Comparison of ENCODE assay signal across 9 cellular contexts in genomic region chr2:28594029-28594368, GRCh38.
DNase-seq lines count a peak whose midpoint lies in the region; ATAC-seq and TF ChIP-seq lines count a peak whose summit lies in the region.
"Had no signal": no experiment of that assay in that cellular context is flagged by ENCODE, and none has a peak within 500 bp of the region (broad histone marks: within the 10 kb centered on the region; RNA-seq: fewer than 3 reads in every experiment).

No MANE protein-coding gene starts in this region.

- no peak overlapping the region for H3K23ac ChIP-seq in neuronal stem cell (ENCODE audit: low read depth, low read length, poor library complexity)

- peak; percentile 7 for ATAC-seq in CD4-positive, alpha-beta T cell (ENCODE audit: poor library complexity)
- ATAC-seq in HG02852 (IDR thresholded peaks at IDR 0.05; ENCODE audit: unreplicated experiment) (no peak), GM19455 (IDR thresholded peaks at IDR 0.05; ENCODE audit: unreplicated experiment) (no peak)

- H3K9ac ChIP-seq in neuronal stem cell (ENCODE audit: low read depth, low read length, poor library complexity): no peak overlapping the region

- H3K9me3 ChIP-seq in CD4-positive, alpha-beta T cell (ENCODE audit: control insufficient read depth, low read length): no peaks in the 10 kb centered on the region
- no peaks in the 10 kb centered on the region for H3K9me3 ChIP-seq in neuronal stem cell (replicated peaks in 1 of 2; ENCODE audit: control insufficient read depth in 2 of 2, insufficient read depth in 1 of 2, low read depth in 1 of 2, low read length in 2 of 2)

- TF ChIP-seq CTCF in CD4-positive, alpha-beta T cell (IDR thresholded peaks at IDR 0.05): no peak
- TF ChIP-seq CTCF in HFFc6 (IDR thresholded peaks at IDR 0.05): no peak
- no peak for TF ChIP-seq CTCF in brain (conservative IDR thresholded peaks at IDR 0.05)

- CTCF ChIA-PET in CD4-positive, alpha-beta T cell (lab: Charles Lee): interaction anchor here (0.5 to 4.3 kb wide), 37 partner anchors 9 to 909 kb away, joined by 3 to 60 read pairs (median 5); partner anchors contain the start of gene PPP1CB

- H3K27me3 ChIP-seq in CD4-positive, alpha-beta T cell (ENCODE audit: control insufficient read depth, insufficient read depth, low read length): no peaks in the 10 kb centered on the region
- H3K27me3 ChIP-seq in neuronal stem cell (ENCODE audit: control insufficient read depth in 3 of 3, insufficient read depth in 3 of 3, low read depth in 1 of 3, low read length in 3 of 3): no peaks in the 10 kb centered on the region

- H3K27ac Mint-ChIP-seq in CD4-positive, alpha-beta T cell: peak overlapping the region; percentile 74
- H3K27ac Mint-ChIP-seq in HFFc6: peak overlapping the region; percentile 66
- H3K27ac Mint-ChIP-seq in brain: peak overlapping the region in 3 of 5 experiments; percentile 65 to 80 (median 73)

- H4K91ac ChIP-seq in neuronal stem cell (ENCODE audit: low read depth, low read length, poor library complexity): no peak overlapping the region

- no peak for DNase-seq in CD4-positive, alpha-beta T cell
- DNase-seq in HFFc6: no peak
- no peak for DNase-seq in neuronal stem cell (ENCODE audit: low spot score)
- DNase-seq in HuH-7 (ENCODE audit: low spot score): no peak
- no peak for DNase-seq in ureter (ENCODE audit: low spot score)

- no peak overlapping the region for H3K4ac ChIP-seq in neuronal stem cell (ENCODE audit: low read length)

- peak overlapping the region; percentile 52 for H3K4me3 Mint-ChIP-seq in CD4-positive, alpha-beta T cell
- H3K4me3 Mint-ChIP-seq in HFFc6: peak overlapping the region; percentile 37
- H3K4me3 Mint-ChIP-seq in brain: peak overlapping the region in 1 of 5 experiments; percentile 23

- no peak overlapping the region for H2BK12ac ChIP-seq in neuronal stem cell (ENCODE audit: low read length)

- no peak overlapping the region for H2BK15ac ChIP-seq in neuronal stem cell (ENCODE audit: low read length)

- no peak overlapping the region for H3K18ac ChIP-seq in neuronal stem cell (ENCODE audit: low read length)

- WGBS in neuronal stem cell (ENCODE audit: extremely low coverage in 2 of 2, insufficient read length in 2 of 2, insufficient replicate concordance in 1 of 2), 2 donors: no CpG with 5 or more reads among the region's 12 CpGs

- no peak overlapping the region for H3K27ac ChIP-seq in CD4-positive, alpha-beta T cell (ENCODE audit: low read depth, low read length)
- H3K27ac ChIP-seq in neuronal stem cell (replicated peaks; ENCODE audit: low read length): no peak overlapping the region

- no peak overlapping the region for H4K8ac ChIP-seq in neuronal stem cell (ENCODE audit: low read depth, low read length)

- no peaks in the 10 kb centered on the region for H3K36me3 ChIP-seq in neuronal stem cell (replicated peaks in 1 of 2; ENCODE audit: control insufficient read depth in 2 of 2, insufficient read depth in 2 of 2, low read length in 2 of 2)

- H3K79me1 ChIP-seq in neuronal stem cell (ENCODE audit: low read depth, low read length): no peaks in the 10 kb centered on the region

- no peak overlapping the region for H2BK120ac ChIP-seq in neuronal stem cell (ENCODE audit: low read depth, low read length)

- H3K27me3 Mint-ChIP-seq in CD4-positive, alpha-beta T cell: no peaks in the 10 kb centered on the region
- H3K27me3 Mint-ChIP-seq in HFFc6 (ENCODE audit: insufficient read depth) (peaks cover 2% of the 10 kb centered on the region), brain (peaks cover 13% of the 10 kb centered on the region)

- no peaks in the 10 kb centered on the region for H3K9me3 Mint-ChIP-seq in CD4-positive, alpha-beta T cell
- peaks cover 4% of the 10 kb centered on the region for H3K9me3 Mint-ChIP-seq in HFFc6
- no peaks in the 10 kb centered on the region for H3K9me3 Mint-ChIP-seq in brain
- H3K9me3 Mint-ChIP-seq: activated naive CD4-positive, alpha-beta T cell treated with anti-CD3 and anti-CD28 coated beads, Interleukin-2, amount 50 U/mL, for 72 hours had no signal

- no peak overlapping the region for H2AK5ac ChIP-seq in neuronal stem cell (ENCODE audit: low read depth, low read length)

- H3K4me3 ChIP-seq in neuronal stem cell (ENCODE audit: low read length in 2 of 2): no peak overlapping the region

- peak overlapping the region; percentile 64 for H2AFZ ChIP-seq in neuronal stem cell (ENCODE audit: low read length)

- intact Hi-C loops in CD4-positive, alpha-beta T cell (cut with DNase I, micrococcal nuclease): loop anchor here (1.0 to 2.0 kb wide), 7 partner anchors 20 to 158 kb away; partner anchors contain the start of gene PPP1CB (in 1 of the 2)

- H3K4me1 ChIP-seq in neuronal stem cell (ENCODE audit: control insufficient read depth in 2 of 2, insufficient read depth in 1 of 2, low read depth in 1 of 2, low read length in 2 of 2): peaks cover 9 to 10% of the 10 kb centered on the region in 2 donors

- H3K4me1 Mint-ChIP-seq in CD4-positive, alpha-beta T cell (ENCODE audit: low read depth): peaks cover 15% of the 10 kb centered on the region
- H3K4me1 Mint-ChIP-seq in HFFc6 (ENCODE audit: low read depth): peaks cover 38% of the 10 kb centered on the region
- H3K4me1 Mint-ChIP-seq in brain: peaks cover 41% of the 10 kb centered on the region

- POLR2A ChIA-PET in CD4-positive, alpha-beta T cell (lab: Charles Lee): interaction anchor here (0.6 to 2.8 kb wide), 19 partner anchors 11 to 300 kb away, joined by 3 to 59 read pairs (median 6); partner anchors contain the start of genes PPP1CB, TRMT61B and WDR43

- H2BK5ac ChIP-seq in neuronal stem cell (ENCODE audit: low read length): no peak overlapping the region

- H3K36me3 Mint-ChIP-seq in CD4-positive, alpha-beta T cell (ENCODE audit: low read depth): no peaks in the 10 kb centered on the region
- 0 out of 2 replicates have a peak, but pooled peaks cover 4% of the 10 kb centered on the region for H3K36me3 Mint-ChIP-seq in HFFc6 (ENCODE audit: low read depth)
- H3K36me3 Mint-ChIP-seq in brain: no peaks in the 10 kb centered on the region
- H3K36me3 Mint-ChIP-seq: activated naive CD4-positive, alpha-beta T cell treated with anti-CD3 and anti-CD28 coated beads, Interleukin-2, amount 50 U/mL, for 72 hours had no signal

- no peak overlapping the region for H3K4me2 ChIP-seq in neuronal stem cell (ENCODE audit: insufficient read depth, low read length, poor library complexity, severe bottlenecking)

- no peak overlapping the region for H3K14ac ChIP-seq in neuronal stem cell (ENCODE audit: low read length)
